21 cellular contexts compared by ENCODE assay signal in the genomic region with DNA sequence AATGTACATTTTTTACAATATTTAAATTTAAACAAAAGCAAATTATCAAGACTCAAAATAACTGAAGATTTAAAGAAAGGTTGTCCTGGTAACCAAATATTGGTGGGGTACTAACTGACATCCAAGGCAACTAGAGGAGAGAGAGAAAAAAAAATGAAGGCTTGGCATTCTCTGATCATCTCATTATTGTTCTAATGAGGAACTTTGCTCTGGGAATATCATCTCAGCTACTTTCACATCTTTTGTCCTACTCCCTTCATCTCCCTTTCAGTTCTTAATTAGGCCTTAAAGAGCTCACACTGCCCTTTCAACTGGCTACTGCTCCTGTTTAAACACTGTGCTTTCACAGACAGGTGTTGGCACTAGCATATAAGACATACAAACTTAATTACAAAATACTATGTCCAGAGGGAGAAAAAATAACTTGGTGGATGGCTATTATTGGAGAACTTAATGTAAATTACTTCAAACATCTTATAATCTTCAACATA.
"Had no signal": no experiment of that assay in that cellular context is flagged by ENCODE, and none has a peak within 500 bp of the region (broad histone marks: within the 10 kb centered on the region; RNA-seq: fewer than 3 reads in every experiment).

No MANE protein-coding gene starts in this region.

- H3K4me3 ChIP-seq: lower lobe of right lung, thyroid gland, vagina had no signal

- H3K4me1 ChIP-seq: lower lobe of right lung, vagina had no signal

- H3K27ac ChIP-seq: brain microvascular endothelial cell, lower lobe of right lung, thyroid gland, vagina had no signal

- DNase-seq: activated CD4-positive, alpha-beta T cell treated with anti-CD3 and anti-CD28 coated beads, Interleukin-2, amount 10 ng/mL, durations not matched to agents 7 days and 5 days; activated CD8-positive, alpha-beta T cell treated with anti-CD3 and anti-CD28 coated beads, Interleukin-2, amount 10 ng/mL, durations not matched to agents 7 days and 5 days; activated naive CD4-positive, alpha-beta T cell treated with anti-CD3 and anti-CD28 coated beads for 36 hours; activated T-cell treated with anti-CD3 and anti-CD28 coated beads, Interleukin-2, amount 50 U/mL, for 24 hours; anterior cingulate cortex; brain microvascular endothelial cell; central memory CD4-positive, alpha-beta T cell; erythroblast; foreskin melanocyte; lower lobe of right lung; occipital lobe; posterior cingulate gyrus; stimulated activated CD4-positive, alpha-beta T cell treated with anti-CD3 and anti-CD28 coated beads, Interleukin-12 subunit alpha, Interleukin-12 subunit beta, amount 100 ng/mL, for 4 hours; stimulated activated CD4-positive, alpha-beta T cell treated with anti-CD3 and anti-CD28 coated beads, Interleukin-1b, Interleukin-23, amount 100 ng/mL, for 48 hours; stimulated activated CD8-positive, alpha-beta memory T cell treated with anti-CD3 and anti-CD28 coated beads, Interleukin-4, amount 100 ng/mL, for 48 hours; stimulated activated naive CD4-positive, alpha-beta T cell treated with Interleukin-2 at 50 U/mL for 16 hours; T1000; thyroid gland had no signal

- H3K9me3 ChIP-seq: lower lobe of right lung, thyroid gland, vagina had no signal

- H3K27me3 ChIP-seq: brain microvascular endothelial cell, thyroid gland, vagina had no signal

- H3K36me3 ChIP-seq: brain microvascular endothelial cell had no signal

- ATAC-seq: activated CD4-positive, CD25-positive, alpha-beta regulatory T cell treated with anti-CD3 and anti-CD28 coated beads, Interleukin-2, amount 50 U/mL, for 24 hours; activated CD8-positive, alpha-beta T cell treated with anti-CD3 and anti-CD28 coated beads, Interleukin-2, amount 10 ng/mL, durations not matched to agents 7 days and 5 days; lower lobe of right lung; natural killer cell treated with Interleukin-12 subunit alpha and Interleukin-12 subunit beta and Interleukin-15 and Interleukin-18, amount 100 ng/mL, for 72 hours had no signal
